Comparison of ENCODE assay signal across 8 cellular contexts in genomic region chr22:41619979-41620645, GRCh38. TPM values are rescaled to one million over a fixed set of nuclear protein-coding genes. Genes with fewer than 3 reads are reported as not detected.
A peak's percentile ranks its signal among the peaks of the same experiment; 100 is the strongest.
DNase-seq lines count a peak whose midpoint lies in the region; ATAC-seq and TF ChIP-seq lines count a peak whose summit lies in the region.

No MANE protein-coding gene starts in this region.

- TF ChIP-seq CTCF in IMR-90 (conservative IDR thresholded peaks at IDR 0.05; ENCODE audit: low read depth, low read length), result no peak
- no peak for TF ChIP-seq CTCF in WTC11 (IDR thresholded peaks at IDR 0.05)
- no peak for TF ChIP-seq CTCF in coronary artery (IDR thresholded peaks at IDR 0.05)

- peak overlapping the region; percentile 74 for H3K27ac ChIP-seq in IMR-90 (ENCODE audit: insufficient read depth, low read length)
- H3K27ac ChIP-seq in coronary artery, result peak overlapping the region; percentile 95 to 98

- peak overlapping the region; percentile 84 for H3K4me3 ChIP-seq in IMR-90 (ENCODE audit: insufficient read depth, low read depth, low read length)
- peak overlapping the region; percentile 95 for H3K4me3 ChIP-seq in coronary artery

- TF ChIP-seq RAD21 in IMR-90 (IDR thresholded peaks at IDR 0.05; ENCODE audit: low read length), result no peak

- intact Hi-C loops in IMR-90 (cut with micrococcal nuclease), result loop anchor here (2.0 kb wide), 1 partner anchor 75 kb away; the partner anchor contains the start of gene POLR3H

- peak overlapping the region; percentile 94 for H3K4me3 Mint-ChIP-seq in WTC11

- whole genome bisulfite sequencing in IMR-90 (ENCODE audit: extremely low coverage in 2 of 2, insufficient read length in 1 of 2), 2 experiments, result 10% methylated on average over 2 of the region's 25 CpGs; no CpG with 5 or more reads in 1 of the 2 experiments

- peaks cover 2% of the 10 kb centered on the region; the same call in 1 of the 2 replicates for H3K4me1 ChIP-seq in IMR-90 (ENCODE audit: control insufficient read depth, insufficient read depth, low read length)

- H4K91ac ChIP-seq in IMR-90 (ENCODE audit: insufficient read depth, low read depth, low read length), result peak overlapping the region; percentile 80

- H3K27me3 Mint-ChIP-seq in WTC11 (ENCODE audit: low read depth), result no peaks in the 10 kb centered on the region; the same call in 1 of the 2 replicates

- peak; percentile 24 for DNase-seq in NK-92 treated with Interleukin-12 subunit alpha and Interleukin-12 subunit beta, amount 100 ng/mL, for 24 hours (lab: John Stamatoyannopoulos, UW)
- DNase-seq in NK-92 (lab: John Stamatoyannopoulos, UW; ENCODE audit: unreplicated experiment) (no peak), IMR-90 (no peak), WTC11 (ENCODE audit: low spot score) (peak; percentile 54), coronary artery (ENCODE audit: low spot score) (no peak), medulla oblongata (ENCODE audit: extremely low spot score) (peak; percentile 26)
- peak; percentile 70 for DNase-seq in stimulated activated CD8-positive, alpha-beta memory T cell treated with anti-CD3 and anti-CD28 coated beads, Interleukin-4, amount 100 ng/mL, for 48 hours

- no peaks in the 10 kb centered on the region for H3K27me3 ChIP-seq in IMR-90 (ENCODE audit: control insufficient read depth, insufficient read depth, low read length)

- H3K36me3 ChIP-seq in IMR-90 (ENCODE audit: control insufficient read depth, insufficient read depth, low read length), result peaks cover 11% of the 10 kb centered on the region

- peak overlapping the region; percentile 96 for H3K14ac ChIP-seq in IMR-90 (replicated peaks; ENCODE audit: low read depth, low read length)

- peak overlapping the region; percentile 49; the same call in 1 of the 2 replicates for H4K5ac ChIP-seq in IMR-90 (ENCODE audit: low read depth, low read length)

- no peak overlapping the region for H2BK15ac ChIP-seq in IMR-90 (ENCODE audit: low read depth, low read length)

- H2AK9ac ChIP-seq in IMR-90 (replicated peaks; ENCODE audit: low read depth, low read length, poor library complexity), result peak overlapping the region; percentile 99

- dilution Hi-C loops in IMR-90 (cut with HindIII; ENCODE audit: low sequenced_read_pairs, unreplicated experiment), result no loop called here

- peak overlapping the region; percentile 87 for H3K4ac ChIP-seq in IMR-90 (ENCODE audit: low read depth, low read length)

- H4K8ac ChIP-seq in IMR-90 (ENCODE audit: low read depth in 2 of 2, low read length in 2 of 2), result peak overlapping the region; percentile 62 to 68; a peak in 3 of 4 replicates

- in situ Hi-C loops in IMR-90 (cut with MboI; ENCODE audit: low sequenced_read_pairs), result no loop called here

- peaks cover 16 to 56% of the 10 kb centered on the region in 2 experiments for H3K79me1 ChIP-seq in IMR-90 (ENCODE audit: low read depth in 1 of 2, low read length in 2 of 2)

- H3K56ac ChIP-seq in IMR-90 (ENCODE audit: extremely low read depth, insufficient read depth, low read length), result peak overlapping the region; percentile 58; the same call in 1 of the 2 replicates

- peak overlapping the region; percentile 66 for H2BK5ac ChIP-seq in IMR-90 (ENCODE audit: low read depth, low read length, poor library complexity, severe bottlenecking)

- CTCF ChIA-PET in IMR-90 (lab: Yijun Ruan, JAX) (no interaction called here), WTC11 (lab: Charles Lee) (interaction anchor here (0.5 to 7.1 kb wide), 9 partner anchors 22 to 583 kb away, joined by 3 to 45 read pairs (median 5); no protein-coding TSS in a partner anchor)

- POLR2A ChIA-PET in IMR-90 (lab: Charles Lee; ENCODE audit: unreplicated experiment) (no interaction called here), WTC11 (lab: Charles Lee) (interaction anchor here (1.0 to 1.7 kb wide), 4 partner anchors 31 to 239 kb away, joined by 3 to 10 read pairs (median 4); partner anchors contain the start of genes ACO2, CCDC134, PHF5A and PMM1)

- H3K36me3 Mint-ChIP-seq in WTC11, result peaks cover 24% of the 10 kb centered on the region

- no peak for TF ChIP-seq POLR2A in IMR-90 (IDR thresholded peaks at IDR 0.05; ENCODE audit: low read depth, low read length)

- H3K9me3 Mint-ChIP-seq in WTC11, result no peaks in the 10 kb centered on the region

- 0 out of 2 replicates have a peak, but pooled peaks cover 2% of the 10 kb centered on the region for H3K9me1 ChIP-seq in IMR-90 (ENCODE audit: insufficient read depth, low read length)

- H2BK120ac ChIP-seq in IMR-90 (ENCODE audit: low read depth, low read length), result no peak overlapping the region

- BruUV-seq in IMR-90 (replicated peaks; lab: Mats Ljungman, UMichigan), result no TSS peak

- H3K4me2 ChIP-seq in IMR-90 (ENCODE audit: low read depth, low read length), result peak overlapping the region; percentile 79

- H3K23ac ChIP-seq in IMR-90 (ENCODE audit: low read depth, low read length), result peak overlapping the region; percentile 99

- peak overlapping the region; percentile 98 for H2AFZ ChIP-seq in IMR-90 (replicated peaks; ENCODE audit: low read length, poor library complexity)

- H3K9ac ChIP-seq in IMR-90 (ENCODE audit: low read depth, low read length), result peak overlapping the region; percentile 75

- peaks cover 20% of the 10 kb centered on the region for H3K4me1 Mint-ChIP-seq in WTC11

- H3K27ac Mint-ChIP-seq in WTC11, result peak overlapping the region; percentile 90

- peak overlapping the region; percentile 31 for H2AK5ac ChIP-seq in IMR-90 (ENCODE audit: low read depth, low read length)

- H3K9me3 ChIP-seq in IMR-90 (ENCODE audit: control insufficient read depth, insufficient read depth, low read length), result no peaks in the 10 kb centered on the region

- ATAC-seq in IMR-90 (ENCODE audit: low read depth), result 0 out of 2 replicates have a peak, but pooled peaks have one; percentile 2
- peak; percentile 19 for ATAC-seq in WTC11
- no peak for ATAC-seq in HG03460 (IDR thresholded peaks at IDR 0.05; ENCODE audit: unreplicated experiment)

- H2BK20ac ChIP-seq in IMR-90 (ENCODE audit: low read depth, low read length), result no peak overlapping the region

- H4K20me1 ChIP-seq in IMR-90 (ENCODE audit: insufficient read depth, low read length), result peaks cover 17% of the 10 kb centered on the region

- no peak overlapping the region for H3K18ac ChIP-seq in IMR-90 (ENCODE audit: low read depth, low read length)

TF ChIP-seq in IMR-90, 13 proteins besides CTCF, POLR2A, EP300 and RAD21 (continues in another document):
- TF ChIP-seq NFE2L2 (IDR thresholded peaks at IDR 0.05; ENCODE audit: low read depth, low read length) (no peak), RCOR1 (IDR thresholded peaks at IDR 0.05; ENCODE audit: insufficient replicate concordance, low read length) (no peak), SMC3 (IDR thresholded peaks at IDR 0.05; ENCODE audit: low read depth, low read length) (no peak), MAZ (IDR thresholded peaks at IDR 0.05; ENCODE audit: borderline replicate concordance, low read depth, low read length) (no peak), MAFK (IDR thresholded peaks at IDR 0.05; ENCODE audit: low read depth, low read length) (no peak)
- TF ChIP-seq, protein P1, sequence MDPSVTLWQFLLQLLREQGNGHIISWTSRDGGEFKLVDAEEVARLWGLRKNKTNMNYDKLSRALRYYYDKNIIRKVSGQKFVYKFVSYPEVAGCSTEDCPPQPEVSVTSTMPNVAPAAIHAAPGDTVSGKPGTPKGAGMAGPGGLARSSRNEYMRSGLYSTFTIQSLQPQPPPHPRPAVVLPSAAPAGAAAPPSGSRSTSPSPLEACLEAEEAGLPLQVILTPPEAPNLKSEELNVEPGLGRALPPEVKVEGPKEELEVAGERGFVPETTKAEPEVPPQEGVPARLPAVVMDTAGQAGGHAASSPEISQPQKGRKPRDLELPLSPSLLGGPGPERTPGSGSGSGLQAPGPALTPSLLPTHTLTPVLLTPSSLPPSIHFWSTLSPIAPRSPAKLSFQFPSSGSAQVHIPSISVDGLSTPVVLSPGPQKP (IDR thresholded peaks at IDR 0.05; ENCODE audit: borderline replicate concordance, low read depth, low read length), result no peak

TF ChIP-seq in WTC11, 78 proteins besides CTCF, POLR2A, EP300 and RAD21:
- TF ChIP-seq FOXP1 (CRISPR knock-in tag; IDR thresholded peaks at IDR 0.05; ENCODE audit: borderline replicate concordance) (0 out of 2 replicates have a peak, but pooled peaks have one; percentile 36), NR1H2 (CRISPR knock-in tag; IDR thresholded peaks at IDR 0.05) (no peak), MYBL2 (CRISPR knock-in tag; IDR thresholded peaks at IDR 0.05) (0 out of 2 replicates have a peak, but pooled peaks have one; percentile 23)

RNA-seq across cellular contexts. Expression of gene DESI1, which starts 0.7 kb away (rescaled TPM):
- total RNA-seq in IMR-90 (2012; rRNA removed), result 14.4 and 14.5 TPM in 2 replicates
- polyA plus RNA-seq in IMR-90 (2012; rRNA removed), result 23.6 and 24.9 TPM in 2 replicates
- polyA plus RNA-seq in IMR-90 (2012; cell fraction: cytosol; rRNA removed), result 10.3 and 13.7 TPM in 2 replicates
- 31.5 and 46.9 TPM in 2 replicates for polyA plus RNA-seq in IMR-90 (2012; cell fraction: nucleus; rRNA removed; ENCODE audit: low replicate concordance)
- 30.3 to 32.2 TPM (median 30.4 TPM) in 3 replicates for total RNA-seq in WTC11 (2021)

RNA-seq across cellular contexts. Expression of gene XRCC6, which starts 1.0 kb away (rescaled TPM):
- total RNA-seq in IMR-90 (2012; rRNA removed) (392 and 401 TPM in 2 replicates), WTC11 (2021) (410 to 474 TPM (median 420 TPM) in 3 replicates)
- polyA plus RNA-seq in IMR-90 (2012; rRNA removed), result 173 and 202 TPM in 2 replicates
- polyA plus RNA-seq in IMR-90 (2012; cell fraction: cytosol; rRNA removed), result 58.5 and 142 TPM in 2 replicates
- 19.7 and 77.2 TPM in 2 replicates for polyA plus RNA-seq in IMR-90 (2012; cell fraction: nucleus; rRNA removed; ENCODE audit: low replicate concordance)

RNA-seq across cellular contexts. Expression of gene PMM1, which starts 30.5 kb away (rescaled TPM):
- total RNA-seq in IMR-90 (2012; rRNA removed), result 22.2 and 22.8 TPM in 2 replicates
- 92.8 and 103 TPM in 2 replicates for polyA plus RNA-seq in IMR-90 (2012; rRNA removed)
- polyA plus RNA-seq in IMR-90 (2012; cell fraction: cytosol; rRNA removed), result 118 and 174 TPM in 2 replicates
- polyA plus RNA-seq in IMR-90 (2012; cell fraction: nucleus; rRNA removed; ENCODE audit: low replicate concordance), result 167 and 222 TPM in 2 replicates
- 14.8 to 15.7 TPM (median 15.0 TPM) in 3 replicates for total RNA-seq in WTC11 (2021)

RNA-seq across cellular contexts. Expression of gene CSDC2, which starts 59.3 kb away (rescaled TPM):
- total RNA-seq in IMR-90 (2012; rRNA removed), result 2.5 and 2.8 TPM in 2 replicates
- 23.1 and 26.3 TPM in 2 replicates for polyA plus RNA-seq in IMR-90 (2012; rRNA removed)
- 13.8 and 28.0 TPM in 2 replicates for polyA plus RNA-seq in IMR-90 (2012; cell fraction: cytosol; rRNA removed)
- polyA plus RNA-seq in IMR-90 (2012; cell fraction: nucleus; rRNA removed; ENCODE audit: low replicate concordance), result 55.2 and 128 TPM in 2 replicates
- 1.1 to 1.9 TPM (median 1.7 TPM) in 3 replicates for total RNA-seq in WTC11 (2021)

Comparison
In these comparisons a context has a peak if more than half of its experiments do, and no peak if none do; other contexts are left out.
1. DNase-seq: peak in NK-92 treated with Interleukin-12 subunit alpha and Interleukin-12 subunit beta, amount 100 ng/mL, for 24 hours (single experiment), WTC11 (single experiment), medulla oblongata (single experiment) and stimulated activated CD8-positive, alpha-beta memory T cell treated with anti-CD3 and anti-CD28 coated beads, Interleukin-4, amount 100 ng/mL, for 48 hours (single experiment); none in NK-92 (single experiment), IMR-90 (single experiment) and coronary artery (single experiment).